ENCODE assay signal across 8 cellular contexts in the genomic region with DNA sequence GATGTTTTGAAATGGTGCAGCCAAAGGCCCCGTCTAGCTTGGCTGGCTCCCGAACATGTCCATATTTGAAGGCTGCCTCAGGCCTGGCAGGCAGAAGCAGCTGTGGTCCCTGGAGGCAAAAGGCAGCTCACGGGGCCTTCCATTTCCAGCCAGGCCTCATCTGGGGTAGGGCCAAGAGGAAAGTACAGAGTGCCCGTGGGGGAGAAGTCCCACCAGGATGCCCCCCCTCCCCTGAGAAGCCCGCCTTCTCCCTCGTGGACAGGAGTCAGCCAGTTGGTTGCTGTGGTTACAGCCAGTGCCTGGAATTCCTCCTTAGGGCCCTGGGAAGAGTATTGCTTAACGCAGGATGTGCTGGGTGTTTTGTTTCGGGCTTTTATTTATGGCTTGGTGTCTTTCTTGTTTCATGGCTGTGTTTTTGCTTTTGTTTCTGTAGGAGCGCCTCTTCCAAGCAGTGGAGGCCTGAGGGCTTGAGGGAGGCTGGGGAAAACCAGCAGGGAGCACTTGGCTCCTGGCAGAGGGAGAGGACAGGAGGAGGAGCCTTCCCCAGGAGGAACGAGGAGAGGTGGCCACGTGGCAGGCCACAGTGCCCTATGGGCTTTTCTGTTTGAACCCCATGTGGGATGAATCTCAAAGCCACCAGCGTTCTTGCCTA. TPM values are rescaled to one million over a fixed set of nuclear protein-coding genes. Genes with fewer than 3 reads are reported as not detected.
DNase-seq lines count a peak whose midpoint lies in the region; ATAC-seq and TF ChIP-seq lines count a peak whose summit lies in the region.

No MANE protein-coding gene starts in this region.

- CTCF ChIA-PET in activated naive CD4-positive, alpha-beta T cell treated with anti-CD3 and anti-CD28 coated beads for 36 hours (lab: Charles Lee): no interaction called here

- H3K9me3 Mint-ChIP-seq in mesothelial cell of epicardium: no peaks in the 10 kb centered on the region
- H3K9me3 Mint-ChIP-seq in activated naive CD4-positive, alpha-beta T cell treated with anti-CD3 and anti-CD28 coated beads for 36 hours: no peaks in the 10 kb centered on the region

- TF ChIP-seq CTCF in mesothelial cell of epicardium (IDR thresholded peaks at IDR 0.05; ENCODE audit: unreplicated experiment) (no peak), upper lobe of right lung (IDR thresholded peaks at IDR 0.05) (no peak)

- peak overlapping the region; percentile 97 for H3K27ac ChIP-seq in epithelial cell of prostate
- H3K27ac ChIP-seq in upper lobe of right lung: peak overlapping the region; percentile 88

- H3K36me3 ChIP-seq in upper lobe of right lung: no peaks in the 10 kb centered on the region

- intact Hi-C loops in upper lobe of right lung (cut with DNase I): no loop called here
- intact Hi-C loops in activated naive CD4-positive, alpha-beta T cell treated with anti-CD3 and anti-CD28 coated beads for 36 hours (cut with micrococcal nuclease): no loop called here

- peaks cover 22% of the 10 kb centered on the region for H3K4me1 ChIP-seq in upper lobe of right lung

- H3K27me3 Mint-ChIP-seq in mesothelial cell of epicardium (ENCODE audit: low read depth): no peaks in the 10 kb centered on the region
- no peaks in the 10 kb centered on the region for H3K27me3 Mint-ChIP-seq in activated naive CD4-positive, alpha-beta T cell treated with anti-CD3 and anti-CD28 coated beads for 36 hours (ENCODE audit: low read depth)

- no peak overlapping the region for H3K4me3 ChIP-seq in upper lobe of right lung

- peak; percentile 46 for DNase-seq in DMS153 (lab: John Stamatoyannopoulos, UW)
- DNase-seq in DMS153 treated with DMSO at 0.1 percent for 48 hours (lab: John Stamatoyannopoulos, UW; ENCODE audit: unreplicated experiment): no peak
- DNase-seq in epithelial cell of prostate (ENCODE audit: low read depth, low spot score): no peak
- DNase-seq in mesothelial cell of epicardium (ENCODE audit: low spot score in 2 of 2, unreplicated experiment in 2 of 2): peak; percentile 46 to 74
- peak; percentile 76 for DNase-seq in upper lobe of right lung
- DNase-seq in HT-29 (ENCODE audit: low spot score): no peak
- no peak for DNase-seq in RPMI8226
- no peak for DNase-seq in activated naive CD4-positive, alpha-beta T cell treated with anti-CD3 and anti-CD28 coated beads for 36 hours

- peak; percentile 76 for ATAC-seq in upper lobe of right lung

- no peaks in the 10 kb centered on the region for H3K9me3 ChIP-seq in upper lobe of right lung

- peak overlapping the region; percentile 98 for H3K27ac Mint-ChIP-seq in mesothelial cell of epicardium
- no peak overlapping the region for H3K27ac Mint-ChIP-seq in activated naive CD4-positive, alpha-beta T cell treated with anti-CD3 and anti-CD28 coated beads for 36 hours

- peaks cover 38% of the 10 kb centered on the region for H3K4me1 Mint-ChIP-seq in mesothelial cell of epicardium
- no peaks in the 10 kb centered on the region for H3K4me1 Mint-ChIP-seq in activated naive CD4-positive, alpha-beta T cell treated with anti-CD3 and anti-CD28 coated beads for 36 hours (ENCODE audit: low read depth)

- no peaks in the 10 kb centered on the region for H3K27me3 ChIP-seq in upper lobe of right lung

- H3K36me3 Mint-ChIP-seq in mesothelial cell of epicardium: peaks cover 18% of the 10 kb centered on the region
- H3K36me3 Mint-ChIP-seq in activated naive CD4-positive, alpha-beta T cell treated with anti-CD3 and anti-CD28 coated beads for 36 hours (ENCODE audit: low read depth): no peaks in the 10 kb centered on the region

- no peak overlapping the region for H3K4me3 Mint-ChIP-seq in mesothelial cell of epicardium
- no peak overlapping the region for H3K4me3 Mint-ChIP-seq in activated naive CD4-positive, alpha-beta T cell treated with anti-CD3 and anti-CD28 coated beads for 36 hours

RNA-seq across cellular contexts. Expression of a gene that starts 45.4 kb away (rescaled TPM):
- total RNA-seq in mesothelial cell of epicardium (26.2 to 27.6 TPM (median 26.3 TPM) in 3 replicates), upper lobe of right lung (15.6 TPM)
- 12.3 and 14.1 TPM in 2 replicates for total RNA-seq in HT-29 (2014; rRNA removed; shearing (Covaris generic))
- under 1 TPM; 0.55 to 0.57 TPM for total RNA-seq in activated naive CD4-positive, alpha-beta T cell treated with anti-CD3 and anti-CD28 coated beads for 36 hours

Comparison
In these comparisons a context has a peak if more than half of its experiments do, and no peak if none do; other contexts are left out.
1. DNase-seq: peak in DMS153 (single experiment), mesothelial cell of epicardium (2 of 2) and upper lobe of right lung (single experiment); none in DMS153 treated with DMSO at 0.1 percent for 48 hours (single experiment), epithelial cell of prostate (single experiment), HT-29 (single experiment), RPMI8226 (single experiment) and activated naive CD4-positive, alpha-beta T cell treated with anti-CD3 and anti-CD28 coated beads for 36 hours (single experiment).